17 cellular contexts compared by ENCODE assay signal in genomic region chr13:99345345-99345744, GRCh38. TPM values are rescaled to one million over a fixed set of nuclear protein-coding genes. Genes with fewer than 3 reads are reported as not detected.
DNase-seq lines count a peak whose midpoint lies in the region; ATAC-seq and TF ChIP-seq lines count a peak whose summit lies in the region.
"Had no signal": no experiment of that assay in that cellular context is flagged by ENCODE, and none has a peak within 500 bp of the region (broad histone marks: within the 10 kb centered on the region; RNA-seq: fewer than 3 reads in every experiment).

No MANE protein-coding gene starts in this region.

- no peak overlapping the region for H3K4me3 Mint-ChIP-seq in CD4-positive, alpha-beta T cell
- H3K4me3 Mint-ChIP-seq in CD8-positive, alpha-beta memory T cell: peak overlapping the region in 1 of 7 donors; percentile 74
- no peak overlapping the region for H3K4me3 Mint-ChIP-seq in activated CD8-positive, alpha-beta T cell treated with anti-CD3 and anti-CD28 coated beads, Interleukin-2, amount 10 ng/mL, durations not matched to agents 7 days and 5 days
- no peak overlapping the region for H3K4me3 Mint-ChIP-seq in memory B cell
- H3K4me3 Mint-ChIP-seq in HFFc6: no peak overlapping the region
- H3K4me3 Mint-ChIP-seq in T-helper 2 cell treated with Interferon-gamma antibody and Interleukin-4, amounts not matched to agents 5 μg/mL and 100 μg/mL, for 36 hours: no peak overlapping the region
- H3K4me3 Mint-ChIP-seq: H9 had no signal

- H3K4me1 ChIP-seq in CD8-positive, alpha-beta memory T cell (ENCODE audit: insufficient read depth, low read length): peaks cover 58% of the 10 kb centered on the region

- peak overlapping the region; percentile 97 for H3K27ac Mint-ChIP-seq in CD4-positive, alpha-beta T cell
- H3K27ac Mint-ChIP-seq in CD8-positive, alpha-beta memory T cell: peak overlapping the region in 7 of 8 donors; percentile 62 to 99 (median 73)
- peak overlapping the region; percentile 1 for H3K27ac Mint-ChIP-seq in activated CD8-positive, alpha-beta T cell treated with anti-CD3 and anti-CD28 coated beads, Interleukin-2, amount 10 ng/mL, durations not matched to agents 7 days and 5 days
- peak overlapping the region; percentile 26 for H3K27ac Mint-ChIP-seq in memory B cell
- H3K27ac Mint-ChIP-seq in HFFc6: no peak overlapping the region
- no peak overlapping the region for H3K27ac Mint-ChIP-seq in T-helper 2 cell treated with Interferon-gamma antibody and Interleukin-4, amounts not matched to agents 5 μg/mL and 100 μg/mL, for 36 hours

- H3K36me3 ChIP-seq in CD8-positive, alpha-beta memory T cell (ENCODE audit: insufficient read depth, low read length): peaks cover 32% of the 10 kb centered on the region

- intact Hi-C loops in CD4-positive, alpha-beta T cell (cut with DNase I, micrococcal nuclease): no loop called here

- H3K27me3 ChIP-seq in CD4-positive, alpha-beta T cell (ENCODE audit: control insufficient read depth, insufficient read depth, low read length): no peaks in the 10 kb centered on the region
- H3K27me3 ChIP-seq in CD8-positive, alpha-beta memory T cell (ENCODE audit: insufficient read depth, low read length, poor library complexity, severe bottlenecking): no peaks in the 10 kb centered on the region

- no peaks in the 10 kb centered on the region for H3K27me3 Mint-ChIP-seq in CD4-positive, alpha-beta T cell
- H3K27me3 Mint-ChIP-seq in CD8-positive, alpha-beta memory T cell: peaks cover 0 to 1% of the 10 kb centered on the region in 2 donors
- H3K27me3 Mint-ChIP-seq in activated CD8-positive, alpha-beta T cell treated with anti-CD3 and anti-CD28 coated beads, Interleukin-2, amount 10 ng/mL, durations not matched to agents 7 days and 5 days (ENCODE audit: low read depth): no peaks in the 10 kb centered on the region
- H3K27me3 Mint-ChIP-seq in memory B cell (no peaks in the 10 kb centered on the region), HFFc6 (ENCODE audit: insufficient read depth) (peaks cover 3% of the 10 kb centered on the region)
- no peaks in the 10 kb centered on the region for H3K27me3 Mint-ChIP-seq in T-helper 2 cell treated with Interferon-gamma antibody and Interleukin-4, amounts not matched to agents 5 μg/mL and 100 μg/mL, for 36 hours (ENCODE audit: low read depth)

- DNase-seq in CD4-positive, alpha-beta T cell: no peak
- DNase-seq in CD8-positive, alpha-beta memory T cell: no peak
- no peak for DNase-seq in activated CD8-positive, alpha-beta T cell treated with anti-CD3 and anti-CD28 coated beads, Interleukin-2, amount 10 ng/mL, durations not matched to agents 7 days and 5 days
- DNase-seq in memory B cell (ENCODE audit: low spot score in 2 of 2) (no peak), anterior cingulate cortex (lab: John Stamatoyannopoulos, UW) (no peak), HFFc6 (no peak)
- DNase-seq in T-helper 2 cell treated with Interferon-gamma antibody and Interleukin-4, amounts not matched to agents 5 μg/mL and 100 μg/mL, for 36 hours (ENCODE audit: low spot score): no peak
- DNase-seq: ACHN, C1 segment of cervical spinal cord, DMS153, GDM1, H9, NCI-H187, NCI-H2107, NCI-H82, PC-9 had no signal

- CTCF ChIA-PET in CD4-positive, alpha-beta T cell (lab: Charles Lee): no interaction called here
- CTCF ChIA-PET in CD8-positive, alpha-beta memory T cell (lab: Charles Lee): interaction anchor here (0.8 to 1.9 kb wide), 6 partner anchors 11 to 91 kb away, joined by 3 to 6 read pairs (median 4); no protein-coding TSS in a partner anchor
- CTCF ChIA-PET in activated CD8-positive, alpha-beta T cell treated with anti-CD3 and anti-CD28 coated beads, Interleukin-2, amount 10 ng/mL, durations not matched to agents 7 days and 5 days (lab: Charles Lee): interaction anchor here (2.8 kb wide), 1 partner anchor 91 kb away, joined by 9 read pairs; no protein-coding TSS in a partner anchor

- no peaks in the 10 kb centered on the region for H3K9me3 Mint-ChIP-seq in CD4-positive, alpha-beta T cell
- no peaks in the 10 kb centered on the region for H3K9me3 Mint-ChIP-seq in CD8-positive, alpha-beta memory T cell
- no peaks in the 10 kb centered on the region for H3K9me3 Mint-ChIP-seq in activated CD8-positive, alpha-beta T cell treated with anti-CD3 and anti-CD28 coated beads, Interleukin-2, amount 10 ng/mL, durations not matched to agents 7 days and 5 days (ENCODE audit: insufficient read depth)
- H3K9me3 Mint-ChIP-seq in memory B cell (no peaks in the 10 kb centered on the region), HFFc6 (no peaks in the 10 kb centered on the region)
- no peaks in the 10 kb centered on the region for H3K9me3 Mint-ChIP-seq in T-helper 2 cell treated with Interferon-gamma antibody and Interleukin-4, amounts not matched to agents 5 μg/mL and 100 μg/mL, for 36 hours
- H3K9me3 Mint-ChIP-seq: H9 had no signal

- no peak overlapping the region for H3K4me3 ChIP-seq in CD8-positive, alpha-beta memory T cell (ENCODE audit: low read length)
- H3K4me3 ChIP-seq: PC-9 had no signal

- POLR2A ChIA-PET in CD4-positive, alpha-beta T cell (lab: Charles Lee): interaction anchor here (1.0 kb wide), 1 partner anchor 47 kb away, joined by 3 read pairs; no protein-coding TSS in a partner anchor
- POLR2A ChIA-PET in CD8-positive, alpha-beta memory T cell (lab: Charles Lee): no interaction called here
- POLR2A ChIA-PET in activated CD8-positive, alpha-beta T cell treated with anti-CD3 and anti-CD28 coated beads, Interleukin-2, amount 10 ng/mL, durations not matched to agents 7 days and 5 days (lab: Charles Lee): interaction anchor here (0.7 kb wide), 1 partner anchor 11 kb away, joined by 3 read pairs; no protein-coding TSS in a partner anchor

- peaks cover 97% of the 10 kb centered on the region for H3K36me3 Mint-ChIP-seq in CD4-positive, alpha-beta T cell (ENCODE audit: low read depth)
- peaks cover 28 to 93% (median 56%) of the 10 kb centered on the region in 3 donors for H3K36me3 Mint-ChIP-seq in CD8-positive, alpha-beta memory T cell
- H3K36me3 Mint-ChIP-seq in activated CD8-positive, alpha-beta T cell treated with anti-CD3 and anti-CD28 coated beads, Interleukin-2, amount 10 ng/mL, durations not matched to agents 7 days and 5 days (ENCODE audit: low read depth): peaks cover 68% of the 10 kb centered on the region
- H3K36me3 Mint-ChIP-seq in memory B cell (peaks cover 45% of the 10 kb centered on the region), HFFc6 (ENCODE audit: low read depth) (peaks cover 36% of the 10 kb centered on the region)
- H3K36me3 Mint-ChIP-seq in T-helper 2 cell treated with Interferon-gamma antibody and Interleukin-4, amounts not matched to agents 5 μg/mL and 100 μg/mL, for 36 hours (ENCODE audit: low read depth): peaks cover 76% of the 10 kb centered on the region

- peaks cover 89% of the 10 kb centered on the region for H3K4me1 Mint-ChIP-seq in CD4-positive, alpha-beta T cell (ENCODE audit: low read depth)
- peaks cover 81 to 98% (median 96%) of the 10 kb centered on the region in 3 donors for H3K4me1 Mint-ChIP-seq in CD8-positive, alpha-beta memory T cell
- peaks cover 26% of the 10 kb centered on the region for H3K4me1 Mint-ChIP-seq in activated CD8-positive, alpha-beta T cell treated with anti-CD3 and anti-CD28 coated beads, Interleukin-2, amount 10 ng/mL, durations not matched to agents 7 days and 5 days (ENCODE audit: low read depth)
- H3K4me1 Mint-ChIP-seq in memory B cell: peaks cover 46% of the 10 kb centered on the region
- peaks cover 1% of the 10 kb centered on the region for H3K4me1 Mint-ChIP-seq in HFFc6 (ENCODE audit: low read depth)
- peaks cover 32% of the 10 kb centered on the region for H3K4me1 Mint-ChIP-seq in T-helper 2 cell treated with Interferon-gamma antibody and Interleukin-4, amounts not matched to agents 5 μg/mL and 100 μg/mL, for 36 hours (ENCODE audit: low read depth)
- H3K4me1 Mint-ChIP-seq: H9 had no signal

- H3K27ac ChIP-seq in CD4-positive, alpha-beta T cell (ENCODE audit: low read depth, low read length): no peak overlapping the region
- no peak overlapping the region for H3K27ac ChIP-seq in CD8-positive, alpha-beta memory T cell (ENCODE audit: low read depth, low read length)
- H3K27ac ChIP-seq: PC-9 had no signal

- no peaks in the 10 kb centered on the region for H3K9me3 ChIP-seq in CD4-positive, alpha-beta T cell (ENCODE audit: control insufficient read depth, low read length)
- H3K9me3 ChIP-seq in CD8-positive, alpha-beta memory T cell (ENCODE audit: low read length): no peaks in the 10 kb centered on the region

- TF ChIP-seq CTCF in CD4-positive, alpha-beta T cell (IDR thresholded peaks at IDR 0.05): no peak
- no peak for TF ChIP-seq CTCF in HFFc6 (IDR thresholded peaks at IDR 0.05)

- ATAC-seq in CD4-positive, alpha-beta T cell (ENCODE audit: poor library complexity): no peak
- no peak for ATAC-seq in activated CD8-positive, alpha-beta T cell treated with anti-CD3 and anti-CD28 coated beads, Interleukin-2, amount 10 ng/mL, durations not matched to agents 7 days and 5 days
- ATAC-seq in memory B cell (ENCODE audit: low read depth) (no peak), HG03565 (IDR thresholded peaks at IDR 0.05; ENCODE audit: unreplicated experiment) (no peak)

RNA-seq across cellular contexts. Expression of gene GPR183, which starts 38.1 kb away (rescaled TPM):
- 100 to 1,000 TPM; 330 to 337 TPM for total RNA-seq in CD4-positive, alpha-beta T cell
- 10 to 100 TPM; 61.5 to 62.8 TPM for total RNA-seq in CD8-positive, alpha-beta memory T cell
- polyA plus RNA-seq in CD8-positive, alpha-beta memory T cell: 232 TPM
- total RNA-seq in activated CD8-positive, alpha-beta T cell treated with anti-CD3 and anti-CD28 coated beads, Interleukin-2, amount 10 ng/mL, durations not matched to agents 7 days and 5 days: 1 to 10 TPM; 5.0 to 5.2 TPM
- under 1 TPM in 1 of 6 experiments, not detected in 5; 0.17 TPM for total RNA-seq in HFFc6 (2021; fragmentation: NEBNext Ultra II Directional; extraction: Animal tissue kit (Norgen Biotek cat#: 25700))
- total RNA-seq: H9, PC-9 had no signal

Comparison
In these comparisons a context has a peak if more than half of its experiments do, and no peak if none do; other contexts are left out.
1. H3K27ac Mint-ChIP-seq: peak in CD4-positive, alpha-beta T cell (single experiment), CD8-positive, alpha-beta memory T cell (7 of 8), activated CD8-positive, alpha-beta T cell treated with anti-CD3 and anti-CD28 coated beads, Interleukin-2, amount 10 ng/mL, durations not matched to agents 7 days and 5 days (single experiment) and memory B cell (single experiment); none in HFFc6 (single experiment) and T-helper 2 cell treated with Interferon-gamma antibody and Interleukin-4, amounts not matched to agents 5 μg/mL and 100 μg/mL, for 36 hours (single experiment).
2. RNA of gene GPR183, which starts 38.1 kb away (total RNA-seq): 330 to 337 TPM in CD4-positive, alpha-beta T cell and 61.5 to 62.8 TPM in CD8-positive, alpha-beta memory T cell; 5.0 to 5.2 TPM in activated CD8-positive, alpha-beta T cell treated with anti-CD3 and anti-CD28 coated beads, Interleukin-2, amount 10 ng/mL, durations not matched to agents 7 days and 5 days and 0.17 TPM in HFFc6; every median in the first group is over 10 times any median in the second.